In the genomic region with DNA sequence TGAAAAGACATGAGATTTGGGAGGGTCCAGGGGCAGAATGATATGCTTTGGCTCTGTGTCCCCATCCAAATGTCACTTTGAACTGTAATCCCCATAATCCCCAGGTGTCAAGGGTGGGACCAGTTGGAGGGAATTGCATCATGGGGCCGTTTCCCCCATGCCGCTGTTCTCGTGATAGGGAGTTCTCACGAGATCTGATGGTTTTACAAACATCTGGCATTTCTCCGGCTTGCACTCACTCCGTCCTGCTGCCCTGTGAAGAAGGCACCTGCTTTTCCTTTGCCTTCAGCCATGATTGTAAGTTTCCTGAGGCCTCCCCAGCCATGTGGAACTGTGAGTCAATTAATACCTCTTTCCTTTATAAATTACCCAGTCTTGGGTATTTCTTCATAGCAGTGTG, we compare ENCODE assay signal across 25 cellular contexts.
"Had no signal": no experiment of that assay in that cellular context is flagged by ENCODE, and none has a peak within 500 bp of the region (broad histone marks: within the 10 kb centered on the region; RNA-seq: fewer than 3 reads in every experiment).

No MANE protein-coding gene starts in this region.

- H3K4me1 Mint-ChIP-seq: activated B cell treated with CpG ODN at 0.5 μM for 24 hours; activated CD4-positive, alpha-beta T cell treated with anti-CD3 and anti-CD28 coated beads for 36 hours; activated naive CD4-positive, alpha-beta T cell treated with anti-CD3 and anti-CD28 coated beads, Interleukin-2, amount 10 ng/mL, durations not matched to agents 7 days and 5 days; activated naive CD8-positive, alpha-beta T cell treated with anti-CD3 and anti-CD28 coated beads, Interleukin-2, amount 10 ng/mL, durations not matched to agents 7 days and 5 days had no signal

- H3K27me3 Mint-ChIP-seq: activated B cell treated with CpG ODN at 0.5 μM for 24 hours; activated CD4-positive, alpha-beta memory T cell treated with anti-CD3 and anti-CD28 coated beads for 36 hours; activated CD4-positive, alpha-beta T cell treated with anti-CD3 and anti-CD28 coated beads for 36 hours; activated CD4-positive, alpha-beta T cell treated with anti-CD3 and anti-CD28 coated beads, Interleukin-2, amount 10 ng/mL, durations not matched to agents 24 days and 14 days; activated naive CD4-positive, alpha-beta T cell treated with anti-CD3 and anti-CD28 coated beads, Interleukin-2, amount 10 ng/mL, durations not matched to agents 7 days and 5 days; activated naive CD8-positive, alpha-beta T cell treated with anti-CD3 and anti-CD28 coated beads, Interleukin-2, amount 10 ng/mL, durations not matched to agents 7 days and 5 days; activated T-cell treated with anti-CD3 and anti-CD28 coated beads, Interleukin-2, amount 50 U/mL, for 24 hours; T-cell had no signal

- H3K27ac ChIP-seq: brain microvascular endothelial cell, WERI-Rb-1 had no signal

- DNase-seq: activated B cell treated with CpG ODN at 0.5 μM for 24 hours; activated CD4-positive, alpha-beta memory T cell treated with anti-CD3 and anti-CD28 coated beads for 36 hours; activated CD4-positive, alpha-beta T cell treated with anti-CD3 and anti-CD28 coated beads for 36 hours; activated CD4-positive, alpha-beta T cell treated with anti-CD3 and anti-CD28 coated beads, Interleukin-2, amount 10 ng/mL, durations not matched to agents 24 days and 14 days; activated CD8-positive, alpha-beta T cell treated with anti-CD3 and anti-CD28 coated beads, Interleukin-2, amount 10 ng/mL, durations not matched to agents 7 days and 5 days; activated gamma-delta T cell; activated naive CD4-positive, alpha-beta T cell; activated naive CD4-positive, alpha-beta T cell treated with anti-CD3 and anti-CD28 coated beads, Interleukin-2, amount 10 ng/mL, durations not matched to agents 7 days and 5 days; activated naive CD8-positive, alpha-beta T cell treated with anti-CD3 and anti-CD28 coated beads, Interleukin-2, amount 10 ng/mL, durations not matched to agents 7 days and 5 days; activated T-cell treated with anti-CD3 and anti-CD28 coated beads for 4 hours; activated T-cell treated with anti-CD3 and anti-CD28 coated beads, Interleukin-2, amount 50 U/mL, for 24 hours; activated T-cell treated with anti-CD3 and anti-CD28 coated beads, Interleukin-2, amount 50 U/mL, for 72 hours; brain microvascular endothelial cell; caudate nucleus; effector CD8-positive, alpha-beta T cell; foreskin fibroblast; head of caudate nucleus; SW 1271; T-cell; T-helper 9 cell; WERI-Rb-1 had no signal

- H3K27ac Mint-ChIP-seq: activated B cell treated with CpG ODN at 0.5 μM for 24 hours; activated CD4-positive, alpha-beta memory T cell treated with anti-CD3 and anti-CD28 coated beads for 36 hours; activated CD4-positive, alpha-beta T cell treated with anti-CD3 and anti-CD28 coated beads for 36 hours; activated CD4-positive, alpha-beta T cell treated with anti-CD3 and anti-CD28 coated beads, Interleukin-2, amount 10 ng/mL, durations not matched to agents 24 days and 14 days; activated CD8-positive, alpha-beta T cell treated with anti-CD3 and anti-CD28 coated beads, Interleukin-2, amount 10 ng/mL, durations not matched to agents 7 days and 5 days; activated naive CD4-positive, alpha-beta T cell treated with anti-CD3 and anti-CD28 coated beads, Interleukin-2, amount 10 ng/mL, durations not matched to agents 7 days and 5 days; activated naive CD8-positive, alpha-beta T cell treated with anti-CD3 and anti-CD28 coated beads, Interleukin-2, amount 10 ng/mL, durations not matched to agents 7 days and 5 days; activated T-cell treated with anti-CD3 and anti-CD28 coated beads, Interleukin-2, amount 50 U/mL, for 24 hours; activated T-cell treated with anti-CD3 and anti-CD28 coated beads, Interleukin-2, amount 50 U/mL, for 72 hours; T-cell; T-helper 1 cell treated with Interleukin-12 subunit alpha and Interleukin-12 subunit beta and Interleukin-4 antibody, amounts not matched to agents 30 μg/mL and 1 μg/mL, for 36 hours had no signal

- H3K27me3 ChIP-seq: brain microvascular endothelial cell had no signal

- H3K4me3 Mint-ChIP-seq: activated B cell treated with CpG ODN at 0.5 μM for 24 hours; activated CD4-positive, alpha-beta memory T cell treated with anti-CD3 and anti-CD28 coated beads for 36 hours; activated CD4-positive, alpha-beta T cell treated with anti-CD3 and anti-CD28 coated beads for 36 hours; activated CD4-positive, alpha-beta T cell treated with anti-CD3 and anti-CD28 coated beads, Interleukin-2, amount 10 ng/mL, durations not matched to agents 24 days and 14 days; activated CD8-positive, alpha-beta T cell treated with anti-CD3 and anti-CD28 coated beads, Interleukin-2, amount 10 ng/mL, durations not matched to agents 7 days and 5 days; activated naive CD4-positive, alpha-beta T cell treated with anti-CD3 and anti-CD28 coated beads, Interleukin-2, amount 10 ng/mL, durations not matched to agents 7 days and 5 days; activated naive CD8-positive, alpha-beta T cell treated with anti-CD3 and anti-CD28 coated beads, Interleukin-2, amount 10 ng/mL, durations not matched to agents 7 days and 5 days; activated T-cell treated with anti-CD3 and anti-CD28 coated beads, Interleukin-2, amount 50 U/mL, for 24 hours; activated T-cell treated with anti-CD3 and anti-CD28 coated beads, Interleukin-2, amount 50 U/mL, for 72 hours; T-cell; T-helper 1 cell treated with Interleukin-12 subunit alpha and Interleukin-12 subunit beta and Interleukin-4 antibody, amounts not matched to agents 30 μg/mL and 1 μg/mL, for 36 hours had no signal

- H3K9me3 Mint-ChIP-seq: activated B cell treated with CpG ODN at 0.5 μM for 24 hours; activated CD4-positive, alpha-beta memory T cell treated with anti-CD3 and anti-CD28 coated beads for 36 hours; activated CD4-positive, alpha-beta T cell treated with anti-CD3 and anti-CD28 coated beads, Interleukin-2, amount 10 ng/mL, durations not matched to agents 24 days and 14 days; activated naive CD4-positive, alpha-beta T cell treated with anti-CD3 and anti-CD28 coated beads, Interleukin-2, amount 10 ng/mL, durations not matched to agents 7 days and 5 days; activated naive CD4-positive, alpha-beta T cell treated with anti-CD3 and anti-CD28 coated beads, Interleukin-2, amount 50 U/mL, for 72 hours; activated naive CD8-positive, alpha-beta T cell treated with anti-CD3 and anti-CD28 coated beads, Interleukin-2, amount 10 ng/mL, durations not matched to agents 7 days and 5 days; activated T-cell treated with anti-CD3 and anti-CD28 coated beads, Interleukin-2, amount 50 U/mL, for 24 hours; activated T-cell treated with anti-CD3 and anti-CD28 coated beads, Interleukin-2, amount 50 U/mL, for 72 hours; T-cell; T-helper 1 cell treated with Interleukin-12 subunit alpha and Interleukin-12 subunit beta and Interleukin-4 antibody, amounts not matched to agents 30 μg/mL and 1 μg/mL, for 36 hours had no signal

- ATAC-seq: activated CD4-positive, alpha-beta T cell treated with anti-CD3 and anti-CD28 coated beads for 36 hours; activated CD4-positive, CD25-positive, alpha-beta regulatory T cell treated with anti-CD3 and anti-CD28 coated beads, Interleukin-2, amount 50 U/mL, for 24 hours; activated CD8-positive, alpha-beta T cell treated with anti-CD3 and anti-CD28 coated beads, Interleukin-2, amount 10 ng/mL, durations not matched to agents 7 days and 5 days; activated naive CD4-positive, alpha-beta T cell treated with anti-CD3 and anti-CD28 coated beads, Interleukin-2, amount 50 U/mL, for 72 hours; activated T-cell treated with anti-CD3 and anti-CD28 coated beads, Interleukin-2, amount 50 U/mL, for 72 hours; esophagus mucosa; T-cell had no signal
